Comparison of ENCODE assay signal across 20 cellular contexts in the genomic region with DNA sequence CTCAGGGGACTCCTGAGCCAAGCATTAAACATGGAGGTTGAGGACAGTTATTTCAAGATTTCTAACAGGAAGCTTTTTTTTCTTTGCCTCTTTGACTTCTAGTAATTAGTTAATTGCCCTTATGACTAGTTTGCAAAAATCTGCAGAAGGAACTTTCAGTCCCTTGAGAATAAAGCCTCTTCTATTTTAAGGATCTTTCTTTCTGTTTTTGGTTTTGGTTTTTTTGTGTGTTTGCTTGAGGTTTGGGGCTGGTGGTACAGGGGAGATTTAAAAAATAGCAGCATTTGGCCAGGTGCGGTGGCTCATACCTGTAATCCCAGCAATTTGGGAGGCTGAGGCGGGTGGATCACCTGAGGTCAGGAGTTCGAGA.
DNase-seq lines count a peak whose midpoint lies in the region; ATAC-seq and TF ChIP-seq lines count a peak whose summit lies in the region.
"Had no signal": no experiment of that assay in that cellular context is flagged by ENCODE, and none has a peak within 500 bp of the region (broad histone marks: within the 10 kb centered on the region; RNA-seq: fewer than 3 reads in every experiment).

No MANE protein-coding gene starts in this region.

- no peak overlapping the region for H2BK5ac ChIP-seq in mesenchymal stem cell (ENCODE audit: low read depth, low read length, poor library complexity, severe bottlenecking)

- no peak overlapping the region for H2AK5ac ChIP-seq in mesenchymal stem cell (ENCODE audit: low read length, severe bottlenecking)

- H4K91ac ChIP-seq in mesenchymal stem cell (ENCODE audit: low read length): no peak overlapping the region

- H3K79me2 ChIP-seq in PC-9 (ENCODE audit: low read depth): no peaks in the 10 kb centered on the region

- H3K27me3 ChIP-seq in BLaER1 (peaks cover 2% of the 10 kb centered on the region; the same call in 1 of the 2 replicates), PC-9 (ENCODE audit: insufficient read depth, low read depth) (no peaks in the 10 kb centered on the region), mesenchymal stem cell (ENCODE audit: control insufficient read depth in 1 of 2, insufficient read depth in 1 of 2, low read length in 2 of 2) (peaks cover 0 to 48% of the 10 kb centered on the region in 2 experiments)

- H2AFZ ChIP-seq in PC-9 (peak overlapping the region; percentile 34; the same call in 1 of the 2 replicates), mesenchymal stem cell (ENCODE audit: low read depth, low read length) (no peak overlapping the region)

- H3F3A ChIP-seq in PC-9 (ENCODE audit: insufficient read depth, low read depth): peaks cover 26% of the 10 kb centered on the region

- no peak overlapping the region for H3K18ac ChIP-seq in mesenchymal stem cell (ENCODE audit: low read depth in 1 of 2, low read length in 2 of 2)

- H3K36me3 Mint-ChIP-seq in activated CD8-positive, alpha-beta memory T cell treated with anti-CD3 and anti-CD28 coated beads, Interleukin-2, amount 10 ng/mL, durations not matched to agents 7 days and 5 days: no peaks in the 10 kb centered on the region

- WGBS in mesenchymal stem cell: 94% methylated on average over 2 of the region's 3 CpGs

- no peak overlapping the region for H4K8ac ChIP-seq in mesenchymal stem cell (ENCODE audit: low read length)

- no peak overlapping the region for H3K23ac ChIP-seq in mesenchymal stem cell (ENCODE audit: low read length in 2 of 2)

- H3K4me1 ChIP-seq in BLaER1 (peaks cover 82% of the 10 kb centered on the region), PC-9 (replicated peaks; ENCODE audit: insufficient read depth) (peaks cover 24% of the 10 kb centered on the region), mesenchymal stem cell (ENCODE audit: control insufficient read depth, insufficient read depth, low read depth, low read length) (peaks cover 22% of the 10 kb centered on the region)

- H2BK15ac ChIP-seq in mesenchymal stem cell (ENCODE audit: low read depth, poor library complexity, severe bottlenecking): no peak overlapping the region

- H3K9me3 Mint-ChIP-seq in activated CD8-positive, alpha-beta memory T cell treated with anti-CD3 and anti-CD28 coated beads, Interleukin-2, amount 10 ng/mL, durations not matched to agents 7 days and 5 days (ENCODE audit: low read depth): no peaks in the 10 kb centered on the region
- H3K9me3 Mint-ChIP-seq: activated CD8-positive, alpha-beta T cell treated with anti-CD3 and anti-CD28 coated beads for 36 hours; activated T-cell treated with anti-CD3 and anti-CD28 coated beads, Interleukin-2, amount 50 U/mL, for 24 hours; nephron had no signal

- CTCF ChIA-PET in PC-9 (lab: Charles Lee): no interaction called here
- CTCF ChIA-PET in activated CD8-positive, alpha-beta memory T cell treated with anti-CD3 and anti-CD28 coated beads, Interleukin-2, amount 10 ng/mL, durations not matched to agents 7 days and 5 days (lab: Charles Lee): no interaction called here

- H2BK120ac ChIP-seq in mesenchymal stem cell (ENCODE audit: low read depth, low read length): no peak overlapping the region

- H3K9me2 ChIP-seq in PC-9 (ENCODE audit: insufficient read depth): no peaks in the 10 kb centered on the region

- TF ChIP-seq CTCF in PC-9 (conservative IDR thresholded peaks at IDR 0.05): no peak

- no peaks in the 10 kb centered on the region for H3K79me1 ChIP-seq in mesenchymal stem cell (replicated peaks; ENCODE audit: low read length, poor library complexity, severe bottlenecking)

- intact Hi-C loops in PC-9 (cut with micrococcal nuclease; ENCODE audit: unreplicated experiment): no loop called here
- intact Hi-C loops in left ventricle myocardium superior (cut with micrococcal nuclease): no loop called here

- 0 out of 2 replicates have a peak overlapping the region, but pooled peaks have one; percentile 21 for H3K4me3 ChIP-seq in BLaER1
- 0 out of 2 replicates have a peak overlapping the region, but pooled peaks have one; percentile 3 for H3K4me3 ChIP-seq in PC-9
- no peak overlapping the region for H3K4me3 ChIP-seq in mesenchymal stem cell (ENCODE audit: insufficient read depth in 1 of 2, low read depth in 1 of 2, low read length in 2 of 2)
- H3K4me3 ChIP-seq: sigmoid colon, suprapubic skin had no signal

- no peak overlapping the region for H3K14ac ChIP-seq in mesenchymal stem cell (ENCODE audit: low read length in 2 of 2)

- POLR2A ChIA-PET in PC-9 (lab: Charles Lee; ENCODE audit: unreplicated experiment): interaction anchor here (0.6 kb wide), 1 partner anchor 278 kb away, joined by 3 read pairs; no protein-coding TSS in a partner anchor

- H3K27ac Mint-ChIP-seq in activated CD8-positive, alpha-beta memory T cell treated with anti-CD3 and anti-CD28 coated beads, Interleukin-2, amount 10 ng/mL, durations not matched to agents 7 days and 5 days: no peak overlapping the region
- H3K27ac Mint-ChIP-seq: activated CD8-positive, alpha-beta T cell treated with anti-CD3 and anti-CD28 coated beads for 36 hours; activated T-cell treated with anti-CD3 and anti-CD28 coated beads, Interleukin-2, amount 50 U/mL, for 24 hours had no signal

- ATAC-seq in HG02870 (IDR thresholded peaks at IDR 0.05; ENCODE audit: unreplicated experiment) (peak; percentile 64), HG02840 (IDR thresholded peaks at IDR 0.05; ENCODE audit: low FRiP score, unreplicated experiment) (no peak), left ventricle myocardium superior (no peak)
- no peak for ATAC-seq in activated CD8-positive, alpha-beta memory T cell treated with anti-CD3 and anti-CD28 coated beads, Interleukin-2, amount 10 ng/mL, durations not matched to agents 7 days and 5 days
- ATAC-seq: activated CD8-positive, alpha-beta T cell treated with anti-CD3 and anti-CD28 coated beads for 36 hours; SK-N-SH treated with all-trans-retinoic acid at 6 μM for 48 hours had no signal

- H3K4me3 Mint-ChIP-seq in activated CD8-positive, alpha-beta memory T cell treated with anti-CD3 and anti-CD28 coated beads, Interleukin-2, amount 10 ng/mL, durations not matched to agents 7 days and 5 days: no peak overlapping the region
- H3K4me3 Mint-ChIP-seq: activated CD8-positive, alpha-beta T cell treated with anti-CD3 and anti-CD28 coated beads for 36 hours; activated T-cell treated with anti-CD3 and anti-CD28 coated beads, Interleukin-2, amount 50 U/mL, for 24 hours; nephron had no signal

- H3K9me3 ChIP-seq in BLaER1 (no peaks in the 10 kb centered on the region), PC-9 (ENCODE audit: insufficient read depth, low read depth) (no peaks in the 10 kb centered on the region), mesenchymal stem cell (ENCODE audit: control insufficient read depth, low read length) (no peaks in the 10 kb centered on the region)
- H3K9me3 ChIP-seq: sigmoid colon, suprapubic skin had no signal

- H3K36me3 ChIP-seq in BLaER1 (no peaks in the 10 kb centered on the region), PC-9 (ENCODE audit: low read depth) (no peaks in the 10 kb centered on the region), mesenchymal stem cell (ENCODE audit: control insufficient read depth in 1 of 2, insufficient read depth in 2 of 2, low read depth in 1 of 2, low read length in 2 of 2) (no peaks in the 10 kb centered on the region)
- H3K36me3 ChIP-seq: sigmoid colon, suprapubic skin had no signal

- H2BK12ac ChIP-seq in mesenchymal stem cell (ENCODE audit: low read length in 2 of 2): no peak overlapping the region

- H3K4me2 ChIP-seq in BLaER1 (peak overlapping the region; percentile 82), PC-9 (peak overlapping the region; percentile 51), mesenchymal stem cell (ENCODE audit: low read length, poor library complexity, severe bottlenecking) (peak overlapping the region; percentile 32)

- DNase-seq in PC-9 (no peak), mesenchymal stem cell (no peak), activated T-cell treated with anti-CD3 and anti-CD28 coated beads for 4 hours (no peak), left ventricle myocardium superior (no peak)
- DNase-seq in activated CD8-positive, alpha-beta memory T cell treated with anti-CD3 and anti-CD28 coated beads, Interleukin-2, amount 10 ng/mL, durations not matched to agents 7 days and 5 days: no peak
- DNase-seq: activated CD4-positive, CD25-positive, alpha-beta regulatory T cell; activated CD8-positive, alpha-beta T cell treated with anti-CD3 and anti-CD28 coated beads for 36 hours; activated naive CD4-positive, alpha-beta T cell treated with Interleukin-2 at 50 U/mL for 16 hours; activated T-cell treated with anti-CD3 and anti-CD28 coated beads, Interleukin-2, amount 50 U/mL, for 24 hours; amniotic stem cell; HCEC 1CT; IMR-90; NCI-H187; sigmoid colon had no signal

- H3K27ac ChIP-seq in BLaER1 (no peak overlapping the region), PC-9 (no peak overlapping the region), mesenchymal stem cell (ENCODE audit: low read length, poor library complexity, severe bottlenecking) (peak overlapping the region; percentile 67)
- H3K27ac ChIP-seq: suprapubic skin had no signal

- H3K27me3 Mint-ChIP-seq in activated CD8-positive, alpha-beta memory T cell treated with anti-CD3 and anti-CD28 coated beads, Interleukin-2, amount 10 ng/mL, durations not matched to agents 7 days and 5 days: peaks cover 13% of the 10 kb centered on the region

- no peaks in the 10 kb centered on the region for H3K4me1 Mint-ChIP-seq in activated CD8-positive, alpha-beta memory T cell treated with anti-CD3 and anti-CD28 coated beads, Interleukin-2, amount 10 ng/mL, durations not matched to agents 7 days and 5 days

- H3K4ac ChIP-seq in mesenchymal stem cell (ENCODE audit: low read depth in 1 of 2, low read length in 2 of 2): no peak overlapping the region

- no peaks in the 10 kb centered on the region for H4K20me1 ChIP-seq in BLaER1
- no peaks in the 10 kb centered on the region for H4K20me1 ChIP-seq in PC-9 (ENCODE audit: insufficient read depth)

- H3K9ac ChIP-seq in BLaER1: no peak overlapping the region
- H3K9ac ChIP-seq in mesenchymal stem cell (ENCODE audit: low read length): no peak overlapping the region

- no TSS peak for BruUV-seq in PC-9 (replicated peaks; lab: Mats Ljungman, UMichigan)

Comparison
In these comparisons a context has a peak if more than half of its experiments do, and no peak if none do; other contexts are left out.
1. H3K4me2 ChIP-seq: peak in every context shown above with its lines; median percentile 82 in BLaER1; 51 in PC-9; 32 in mesenchymal stem cell.
2. H3K4me3 ChIP-seq: peak in BLaER1 (single experiment) and PC-9 (single experiment); none in mesenchymal stem cell (0 of 2).